1 cellular context compared by ENCODE assay signal in genomic region chr4:141020801-141021261, GRCh38.
TF ChIP-seq lines count a peak whose summit lies in the region.

No MANE protein-coding gene starts in this region.

TF ChIP-seq in HepG2, 621 proteins besides CTCF, POLR2A, EP300 and RAD21 (continued from another document):
- no peak for TF ChIP-seq RERE (CRISPR knock-in tag; IDR thresholded peaks at IDR 0.05; ENCODE audit: low read depth)
- no peak for TF ChIP-seq ZFP37 (CRISPR knock-in tag; IDR thresholded peaks at IDR 0.05; ENCODE audit: borderline replicate concordance)
- TF ChIP-seq FOSL2 (CRISPR knock-in tag; IDR thresholded peaks at IDR 0.05): no peak
- no peak for TF ChIP-seq PLSCR1 (CRISPR knock-in tag; IDR thresholded peaks at IDR 0.05; ENCODE audit: borderline replicate concordance)
- no peak for TF ChIP-seq ZNF446 (CRISPR knock-in tag; IDR thresholded peaks at IDR 0.05)
- TF ChIP-seq IKZF1 (IDR thresholded peaks at IDR 0.05): no peak
- TF ChIP-seq ELF4 (CRISPR knock-in tag; IDR thresholded peaks at IDR 0.05; ENCODE audit: borderline replicate concordance): no peak
- TF ChIP-seq ZNF234 (CRISPR knock-in tag; conservative IDR thresholded peaks at IDR 0.05): no peak
- no peak for TF ChIP-seq ZZZ3 (CRISPR knock-in tag; IDR thresholded peaks at IDR 0.05; ENCODE audit: borderline replicate concordance)
- TF ChIP-seq TARDBP (CRISPR knock-in tag; IDR thresholded peaks at IDR 0.05): no peak
- TF ChIP-seq CBX2 (IDR thresholded peaks at IDR 0.05; ENCODE audit: low read depth, low read length): no peak
- no peak for TF ChIP-seq CBX2 (CRISPR knock-in tag; IDR thresholded peaks at IDR 0.05; ENCODE audit: low read depth)
- no peak for TF ChIP-seq BCL3 (CRISPR knock-in tag; IDR thresholded peaks at IDR 0.05)
- TF ChIP-seq GLI4 (CRISPR knock-in tag; IDR thresholded peaks at IDR 0.05; ENCODE audit: borderline replicate concordance): no peak
- no peak for TF ChIP-seq ZBTB43 (CRISPR knock-in tag; conservative IDR thresholded peaks at IDR 0.05)
TF ChIP-seq in HepG2: peak in this region for 0.
